10 cellular contexts compared by ENCODE assay signal in the genomic region with DNA sequence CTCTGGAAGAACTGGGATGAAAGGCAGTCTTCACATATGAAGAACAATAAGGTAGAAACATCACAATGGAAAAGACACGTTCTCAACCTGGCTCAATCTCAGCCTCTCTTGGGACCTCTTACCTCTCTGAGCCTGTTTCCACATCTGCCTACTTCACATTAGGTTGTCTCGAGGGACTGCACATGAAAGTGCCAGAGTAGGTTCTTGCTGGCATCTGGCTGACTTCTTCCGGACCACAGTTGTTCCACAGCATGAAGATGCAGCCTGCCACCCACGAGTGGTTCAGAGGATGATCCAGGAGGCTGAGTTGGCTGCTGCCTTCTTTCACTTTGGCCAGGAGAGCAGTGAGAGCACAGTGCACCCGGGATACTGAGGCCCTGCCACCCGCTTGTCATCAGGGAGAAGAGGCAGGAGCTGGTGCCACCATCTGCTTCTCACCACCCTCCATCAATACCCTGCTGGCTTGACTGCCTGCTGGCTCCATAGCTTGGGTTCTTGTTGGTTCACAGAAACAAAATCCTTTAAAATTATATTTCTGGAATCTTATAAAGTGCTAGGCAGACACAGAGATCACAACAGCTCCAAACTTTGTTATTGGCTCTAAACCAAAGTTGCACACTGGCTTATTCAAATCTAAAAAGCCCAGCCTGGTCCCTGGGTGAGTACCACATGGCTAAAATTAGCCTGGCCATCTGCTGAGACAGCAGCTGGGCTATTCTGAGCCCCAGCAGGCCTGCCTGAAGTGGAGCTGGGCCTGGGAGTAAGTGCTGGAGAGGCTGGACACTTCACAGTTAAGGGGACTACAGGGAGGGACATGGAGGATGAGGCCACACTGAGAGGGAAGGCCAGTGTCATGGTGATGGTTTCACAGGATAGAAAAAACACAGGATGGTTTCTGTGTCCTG. TPM values are rescaled to one million over a fixed set of nuclear protein-coding genes. Genes with fewer than 3 reads are reported as not detected.
DNase-seq lines count a peak whose midpoint lies in the region; ATAC-seq and TF ChIP-seq lines count a peak whose summit lies in the region.
"Had no signal": no experiment of that assay in that cellular context is flagged by ENCODE, and none has a peak within 500 bp of the region (broad histone marks: within the 10 kb centered on the region; RNA-seq: fewer than 3 reads in every experiment).

No MANE protein-coding gene starts in this region.

- ATAC-seq in GM21390 (IDR thresholded peaks at IDR 0.05; ENCODE audit: unreplicated experiment) (peak; percentile 46), heart right ventricle (peak; percentile 83 to 94 (median 91)), GM21381 (IDR thresholded peaks at IDR 0.05; ENCODE audit: unreplicated experiment) (no peak)

- DNase-seq in BE2C (peak; percentile 64), NCI-H524 (lab: John Stamatoyannopoulos, UW) (peak; percentile 88 to 93), heart right ventricle (peak; percentile 52 to 69), MV-4-11 (lab: John Stamatoyannopoulos, UW) (no peak), NCI-H2029 treated with DMSO at 0.1 percent for 48 hours (lab: John Stamatoyannopoulos, UW) (no peak), SKM-1 (lab: John Stamatoyannopoulos, UW; ENCODE audit: unreplicated experiment) (no peak)
- DNase-seq: activated naive CD8-positive, alpha-beta T cell treated with anti-CD3 and anti-CD28 coated beads, Interleukin-2, amount 10 ng/mL, durations not matched to agents 7 days and 5 days; OCI-M1 had no signal

- H3K4me1 ChIP-seq in BE2C (peaks cover 4% of the 10 kb centered on the region), heart right ventricle (peaks cover 0 to 46% (median 35%) of the 10 kb centered on the region in 9 donors)

- H3K9me3 ChIP-seq in BE2C (no peaks in the 10 kb centered on the region), heart right ventricle (no peaks in the 10 kb centered on the region)

- intact Hi-C loops in heart right ventricle (cut with DNase I) = no loop called here

- peak overlapping the region in 7 of 10 donors; percentile 42 to 80 (median 70) for H3K27ac ChIP-seq in heart right ventricle

- TF ChIP-seq CTCF in BE2C (IDR thresholded peaks at IDR 0.05; ENCODE audit: low read depth, low read length) (no peak), heart right ventricle (IDR thresholded peaks at IDR 0.05) (no peak)

- WGBS in heart right ventricle, 2 donors = 52 to 63% methylated on average over 6 of the region's 6 CpGs

- H3K36me3 ChIP-seq in BE2C = peaks cover 31% of the 10 kb centered on the region
- H3K36me3 ChIP-seq in heart right ventricle = peaks cover 0 to 40% (median 12%) of the 10 kb centered on the region in 9 donors

- no peaks in the 10 kb centered on the region for H3K27me3 ChIP-seq in BE2C
- no peaks in the 10 kb centered on the region for H3K27me3 ChIP-seq in heart right ventricle

- no peak overlapping the region for H3K4me3 ChIP-seq in BE2C (ENCODE audit: low read depth, low read length)
- no peak overlapping the region for H3K4me3 ChIP-seq in heart right ventricle

RNA-seq across cellular contexts. Expression of a gene that starts 47.0 kb away (rescaled TPM):
- polyA plus RNA-seq in BE2C (2012; ENCODE audit: insufficient read depth, insufficient read length, low read depth) = 3.1 TPM
- total RNA-seq in heart right ventricle = 10 to 100 TPM in 9 of 10 donors, 1 to 10 TPM in 1; 7.9 to 25.6 (median 19.2) TPM
- 10 to 100 TPM in 1 of 2 donors, 1 to 10 TPM in 1; 5.8 to 17.5 TPM for polyA plus RNA-seq in heart right ventricle

RNA-seq across cellular contexts. Expression of a gene that starts 52.0 kb away (rescaled TPM):
- 193 TPM for polyA plus RNA-seq in BE2C (2012; ENCODE audit: insufficient read depth, insufficient read length, low read depth)
- 100 to 1,000 TPM in 9 of 10 donors, 10 to 100 TPM in 1; 98.9 to 154 (median 111) TPM for total RNA-seq in heart right ventricle
- 10 to 100 TPM; 36.1 to 70.0 TPM for polyA plus RNA-seq in heart right ventricle

Comparison
In these comparisons a context has a peak if more than half of its experiments do, and no peak if none do; other contexts are left out.
1. DNase-seq: peak in BE2C (single experiment), NCI-H524 (2 of 2) and heart right ventricle (2 of 2); none in MV-4-11 (single experiment), NCI-H2029 treated with DMSO at 0.1 percent for 48 hours (single experiment) and SKM-1 (single experiment).